ENCODE assay signal across 9 cellular contexts in genomic region chr16:20402651-20403050, GRCh38. TPM values are rescaled to one million over a fixed set of nuclear protein-coding genes. Genes with fewer than 3 reads are reported as not detected.
"Had no signal": no experiment of that assay in that cellular context is flagged by ENCODE, and none has a peak within 500 bp of the region (broad histone marks: within the 10 kb centered on the region; RNA-seq: fewer than 3 reads in every experiment).

No MANE protein-coding gene starts in this region.

- H3K4me3 Mint-ChIP-seq: GM23338, H9 had no signal

- H3K4me1 Mint-ChIP-seq: GM23338, IgD-negative memory B cell had no signal

- H3K4me3 ChIP-seq: GM23338 had no signal

- ATAC-seq: GM23338 had no signal

- H3K4me2 ChIP-seq: GM23338 had no signal

- FAIRE-seq: H1, H54, HTR-8/SVneo had no signal

- H3K9me3 Mint-ChIP-seq: GM23338, H9, IgD-negative memory B cell had no signal

- H3K27ac Mint-ChIP-seq: GM23338, H9, IgD-negative memory B cell had no signal

- DNase-seq: H9, HCEC 1CT, KBM-7 had no signal

RNA-seq across cellular contexts. Expression of gene PDILT, which starts 1.9 kb away (rescaled TPM):
- total RNA-seq: GM23338, H1, H9, HT-29 had no signal
- polyA plus RNA-seq: GM23338, H1, IgD-negative memory B cell had no signal

RNA-seq across cellular contexts. Expression of gene ACSM5, which starts 6.7 kb away (rescaled TPM):
- total RNA-seq: GM23338, H1, H9, HT-29 had no signal
- polyA plus RNA-seq: GM23338, H1, IgD-negative memory B cell had no signal

RNA-seq across cellular contexts. Expression of gene ACSM2A, which starts 48.7 kb away (rescaled TPM):
- total RNA-seq: GM23338, H1, H9, HT-29 had no signal
- polyA plus RNA-seq: GM23338, H1, IgD-negative memory B cell had no signal

RNA-seq across cellular contexts. Expression of gene UMOD, which starts 50.1 kb away (rescaled TPM):
- total RNA-seq: GM23338, H1, H9, HT-29 had no signal
- polyA plus RNA-seq: GM23338, H1, IgD-negative memory B cell had no signal
